In the genomic region with DNA sequence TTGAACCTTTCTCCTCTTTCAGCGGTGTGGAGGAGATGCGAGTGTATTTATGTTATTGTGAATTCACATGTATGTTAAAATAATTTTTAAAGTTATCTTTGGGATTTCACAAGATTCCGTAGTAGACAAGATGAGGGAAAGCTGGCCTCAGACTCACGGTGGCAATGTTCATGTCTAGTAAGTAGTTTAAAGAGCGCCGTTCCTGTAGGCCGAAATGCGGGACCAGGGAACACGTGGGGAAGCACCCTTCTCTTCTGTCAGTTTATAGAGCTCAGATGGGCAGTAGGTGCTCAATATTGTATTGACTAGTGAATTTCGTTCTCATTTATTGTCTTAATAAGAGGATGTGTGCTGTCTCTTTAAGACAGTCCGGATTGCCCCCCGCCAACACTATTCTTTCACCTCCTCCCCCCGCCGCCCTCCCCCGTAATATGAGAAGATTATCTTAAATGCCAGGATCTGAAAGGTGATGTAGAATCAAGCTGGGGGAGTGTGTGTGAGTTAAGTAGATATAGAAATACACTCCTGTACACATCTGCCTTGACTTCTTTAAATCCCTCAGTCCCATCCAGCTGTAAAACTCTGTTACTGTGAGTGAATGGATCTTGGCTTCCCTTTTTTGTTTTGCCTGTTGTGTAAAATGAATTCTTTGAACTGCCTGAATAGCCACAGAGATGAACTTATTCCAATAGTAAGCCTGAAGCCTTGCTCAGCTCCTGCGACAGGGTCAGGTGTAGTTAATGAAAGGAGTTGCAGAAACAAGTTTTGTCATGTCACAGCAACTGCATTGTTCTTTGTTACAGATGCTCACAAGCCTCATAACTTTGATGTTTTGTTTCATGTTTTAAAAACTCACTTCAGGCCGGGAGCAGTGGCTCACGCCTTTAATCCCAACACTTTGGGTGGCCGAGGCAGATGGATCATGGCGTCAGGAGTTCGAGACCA, we compare ENCODE assay signal across 8 cellular contexts. TPM values are rescaled to one million over a fixed set of nuclear protein-coding genes. Genes with fewer than 3 reads are reported as not detected.
DNase-seq lines count a peak whose midpoint lies in the region; ATAC-seq and TF ChIP-seq lines count a peak whose summit lies in the region.

No MANE protein-coding gene starts in this region.

- no peak for TF ChIP-seq CTCF in WTC11 (IDR thresholded peaks at IDR 0.05)

- H3K36me3 ChIP-seq in iPS DF 6.9 (ENCODE audit: control insufficient read depth, insufficient read depth, low read length): no peaks in the 10 kb centered on the region

- H3K4me1 Mint-ChIP-seq in activated T-cell treated with anti-CD3 and anti-CD28 coated beads, Interleukin-2, amount 50 U/mL, for 24 hours (ENCODE audit: low read depth): peaks cover 36% of the 10 kb centered on the region
- peaks cover 17% of the 10 kb centered on the region for H3K4me1 Mint-ChIP-seq in WTC11
- peaks cover 21 to 29% of the 10 kb centered on the region in 2 donors for H3K4me1 Mint-ChIP-seq in stimulated activated naive B cell treated with anti-CD40 and anti-IgM and Interleukin-4, amounts not matched to agents 10 μg/mL and 1 μg/mL and 100 μg/mL, for 72 hours

- POLR2A ChIA-PET in WTC11 (lab: Charles Lee): no interaction called here

- peak overlapping the region; percentile 69; the same call in 1 of the 2 replicates for H3K4me3 ChIP-seq in iPS DF 6.9 (ENCODE audit: low read length)

- CTCF ChIA-PET in WTC11 (lab: Charles Lee): interaction anchor here (0.5 to 0.7 kb wide), 2 partner anchors 66 to 153 kb away, joined by 3 to 4 read pairs; partner anchors contain the start of gene GRTP1

- H3K27ac Mint-ChIP-seq in activated T-cell treated with anti-CD3 and anti-CD28 coated beads, Interleukin-2, amount 50 U/mL, for 24 hours: peak overlapping the region; percentile 98
- peak overlapping the region; percentile 91 for H3K27ac Mint-ChIP-seq in WTC11
- H3K27ac Mint-ChIP-seq in stimulated activated naive B cell treated with anti-CD40 and anti-IgM and Interleukin-4, amounts not matched to agents 10 μg/mL and 1 μg/mL and 100 μg/mL, for 72 hours: peak overlapping the region; percentile 99

- ATAC-seq in WTC11: no peak
- no peak for ATAC-seq in stimulated activated naive B cell treated with anti-CD40 and anti-IgM and Interleukin-4, amounts not matched to agents 10 μg/mL and 1 μg/mL and 100 μg/mL, for 72 hours (replicated peaks)
- ATAC-seq in activated CD4-positive, CD25-positive, alpha-beta regulatory T cell treated with anti-CD3 and anti-CD28 coated beads, Interleukin-2, amount 50 U/mL, for 24 hours: no peak

- no peak overlapping the region for H3K27ac ChIP-seq in iPS DF 6.9 (ENCODE audit: low read length)

- H3K36me3 Mint-ChIP-seq in activated T-cell treated with anti-CD3 and anti-CD28 coated beads, Interleukin-2, amount 50 U/mL, for 24 hours (ENCODE audit: low read depth): peaks cover 26% of the 10 kb centered on the region
- H3K36me3 Mint-ChIP-seq in WTC11: no peaks in the 10 kb centered on the region; the same call in 1 of the 2 replicates
- peaks cover 20 to 30% of the 10 kb centered on the region in 2 donors for H3K36me3 Mint-ChIP-seq in stimulated activated naive B cell treated with anti-CD40 and anti-IgM and Interleukin-4, amounts not matched to agents 10 μg/mL and 1 μg/mL and 100 μg/mL, for 72 hours

- peaks cover 7% of the 10 kb centered on the region for H3K27me3 Mint-ChIP-seq in activated T-cell treated with anti-CD3 and anti-CD28 coated beads, Interleukin-2, amount 50 U/mL, for 24 hours
- peaks cover 16% of the 10 kb centered on the region for H3K27me3 Mint-ChIP-seq in WTC11 (ENCODE audit: low read depth)
- peaks cover 10 to 12% of the 10 kb centered on the region in 2 donors for H3K27me3 Mint-ChIP-seq in stimulated activated naive B cell treated with anti-CD40 and anti-IgM and Interleukin-4, amounts not matched to agents 10 μg/mL and 1 μg/mL and 100 μg/mL, for 72 hours

- H3K27me3 ChIP-seq in iPS DF 6.9 (ENCODE audit: control insufficient read depth, insufficient read depth, low read length): no peaks in the 10 kb centered on the region

- DNase-seq in activated T-cell treated with anti-CD3 and anti-CD28 coated beads, Interleukin-2, amount 50 U/mL, for 24 hours: no peak
- no peak for DNase-seq in activated T-cell treated with anti-CD3 and anti-CD28 coated beads, Interleukin-2, amount 50 U/mL, for 48 hours
- DNase-seq in WTC11 (ENCODE audit: low spot score) (no peak), iPS DF 6.9 (ENCODE audit: low read depth, low spot score) (no peak), anterior cingulate cortex (lab: John Stamatoyannopoulos, UW) (no peak)
- no peak for DNase-seq in stimulated activated naive B cell treated with anti-CD40 and anti-IgM and Interleukin-4, amounts not matched to agents 10 μg/mL and 1 μg/mL and 100 μg/mL, for 72 hours
- no peak for DNase-seq in stimulated activated CD4-positive, alpha-beta T cell treated with anti-CD3 and anti-CD28 coated beads, Interleukin-2, amount 100 ng/mL, for 24 hours

- no peaks in the 10 kb centered on the region for H3K4me1 ChIP-seq in iPS DF 6.9 (ENCODE audit: control insufficient read depth, insufficient read depth, low read length)

- WGBS in iPS DF 6.9 (ENCODE audit: insufficient coverage, insufficient read length): no CpG with 5 or more reads among the region's 21 CpGs

- H3K4me3 Mint-ChIP-seq in activated T-cell treated with anti-CD3 and anti-CD28 coated beads, Interleukin-2, amount 50 U/mL, for 24 hours: peak overlapping the region; percentile 94
- peak overlapping the region; percentile 94 for H3K4me3 Mint-ChIP-seq in WTC11
- H3K4me3 Mint-ChIP-seq in stimulated activated naive B cell treated with anti-CD40 and anti-IgM and Interleukin-4, amounts not matched to agents 10 μg/mL and 1 μg/mL and 100 μg/mL, for 72 hours: peak overlapping the region; percentile 95 to 98

- H3K9me3 ChIP-seq in iPS DF 6.9 (ENCODE audit: control insufficient read depth, insufficient read depth, low read length): no peaks in the 10 kb centered on the region

- no peaks in the 10 kb centered on the region for H3K9me3 Mint-ChIP-seq in activated T-cell treated with anti-CD3 and anti-CD28 coated beads, Interleukin-2, amount 50 U/mL, for 24 hours
- H3K9me3 Mint-ChIP-seq in WTC11: no peaks in the 10 kb centered on the region
- peaks cover 4 to 7% of the 10 kb centered on the region in 2 donors for H3K9me3 Mint-ChIP-seq in stimulated activated naive B cell treated with anti-CD40 and anti-IgM and Interleukin-4, amounts not matched to agents 10 μg/mL and 1 μg/mL and 100 μg/mL, for 72 hours

TF ChIP-seq in WTC11, 78 proteins besides CTCF, POLR2A, EP300 and RAD21 (continues in another document):
- TF ChIP-seq, protein P1, sequence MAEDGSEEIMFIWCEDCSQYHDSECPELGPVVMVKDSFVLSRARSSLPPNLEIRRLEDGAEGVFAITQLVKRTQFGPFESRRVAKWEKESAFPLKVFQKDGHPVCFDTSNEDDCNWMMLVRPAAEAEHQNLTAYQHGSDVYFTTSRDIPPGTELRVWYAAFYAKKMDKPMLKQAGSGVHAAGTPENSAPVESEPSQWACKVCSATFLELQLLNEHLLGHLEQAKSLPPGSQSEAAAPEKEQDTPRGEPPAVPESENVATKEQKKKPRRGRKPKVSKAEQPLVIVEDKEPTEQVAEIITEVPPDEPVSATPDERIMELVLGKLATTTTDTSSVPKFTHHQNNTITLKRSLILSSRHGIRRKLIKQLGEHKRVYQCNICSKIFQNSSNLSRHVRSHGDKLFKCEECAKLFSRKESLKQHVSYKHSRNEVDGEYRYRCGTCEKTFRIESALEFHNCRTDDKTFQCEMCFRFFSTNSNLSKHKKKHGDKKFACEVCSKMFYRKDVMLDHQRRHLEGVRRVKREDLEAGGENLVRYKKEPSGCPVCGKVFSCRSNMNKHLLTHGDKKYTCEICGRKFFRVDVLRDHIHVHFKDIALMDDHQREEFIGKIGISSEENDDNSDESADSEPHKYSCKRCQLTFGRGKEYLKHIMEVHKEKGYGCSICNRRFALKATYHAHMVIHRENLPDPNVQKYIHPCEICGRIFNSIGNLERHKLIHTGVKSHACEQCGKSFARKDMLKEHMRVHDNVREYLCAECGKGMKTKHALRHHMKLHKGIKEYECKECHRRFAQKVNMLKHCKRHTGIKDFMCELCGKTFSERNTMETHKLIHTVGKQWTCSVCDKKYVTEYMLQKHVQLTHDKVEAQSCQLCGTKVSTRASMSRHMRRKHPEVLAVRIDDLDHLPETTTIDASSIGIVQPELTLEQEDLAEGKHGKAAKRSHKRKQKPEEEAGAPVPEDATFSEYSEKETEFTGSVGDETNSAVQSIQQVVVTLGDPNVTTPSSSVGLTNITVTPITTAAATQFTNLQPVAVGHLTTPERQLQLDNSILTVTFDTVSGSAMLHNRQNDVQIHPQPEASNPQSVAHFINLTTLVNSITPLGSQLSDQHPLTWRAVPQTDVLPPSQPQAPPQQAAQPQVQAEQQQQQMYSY (CRISPR knock-in tag; IDR thresholded peaks at IDR 0.05): no peak
- TF ChIP-seq AFF4 (CRISPR knock-in tag; IDR thresholded peaks at IDR 0.05; ENCODE audit: borderline replicate concordance) (no peak), CBFB (CRISPR knock-in tag; IDR thresholded peaks at IDR 0.05; ENCODE audit: low read depth) (no peak), EMX1 (CRISPR knock-in tag; IDR thresholded peaks at IDR 0.05) (no peak), ETV6 (CRISPR knock-in tag; IDR thresholded peaks at IDR 0.05) (no peak), FOXP1 (CRISPR knock-in tag; IDR thresholded peaks at IDR 0.05; ENCODE audit: borderline replicate concordance) (no peak)

RNA-seq across cellular contexts. Expression of gene LAMP1, which starts 1.2 kb away (rescaled TPM):
- 135 to 150 TPM (median 140 TPM) in 3 replicates for total RNA-seq in WTC11 (2021)
